ENCODE assay signal across 8 cellular contexts in the genomic region with DNA sequence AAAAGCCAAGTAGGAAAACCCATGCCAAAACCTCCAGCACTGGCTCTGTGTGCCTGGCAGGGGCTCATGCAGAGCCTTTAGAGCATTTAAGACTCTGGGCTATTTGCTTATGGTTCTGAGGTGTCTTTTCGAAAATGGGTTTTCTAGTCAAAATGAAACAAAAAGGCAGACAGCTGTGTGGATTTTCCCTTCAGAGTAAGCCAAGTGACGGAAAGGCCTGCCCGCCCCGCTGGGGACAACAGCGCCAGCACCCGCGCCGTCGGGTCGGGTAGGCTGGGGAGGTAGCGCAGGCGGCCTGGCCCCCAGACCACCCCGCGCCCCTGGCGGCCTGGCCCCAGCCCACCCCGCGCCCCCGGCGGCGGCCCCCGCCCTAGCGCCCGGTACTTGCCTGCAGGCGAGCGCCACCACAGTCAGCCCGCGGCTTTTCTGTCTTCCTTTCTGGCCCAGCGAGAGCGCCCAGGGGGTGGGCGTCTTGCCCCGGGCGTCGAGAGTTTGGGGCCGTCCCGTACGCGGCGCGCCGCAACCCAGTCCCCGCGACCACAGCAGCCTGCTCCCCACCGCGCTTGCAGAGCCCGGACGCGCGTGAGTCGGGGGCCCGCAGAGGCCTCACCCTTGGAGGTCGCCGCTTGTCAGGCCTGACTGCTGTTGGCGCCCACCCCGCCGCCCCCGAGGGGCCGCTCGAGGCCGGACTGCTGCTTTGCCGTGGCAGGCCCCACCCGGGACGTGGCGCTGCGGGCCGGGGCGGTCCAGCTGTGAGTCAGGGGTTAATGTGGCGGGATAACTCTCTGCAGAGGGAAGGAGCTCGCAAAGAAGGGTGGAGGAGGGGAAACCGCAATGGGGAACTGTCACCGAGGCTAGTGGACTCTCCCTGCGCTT. TPM values are rescaled to one million over a fixed set of nuclear protein-coding genes. Genes with fewer than 3 reads are reported as not detected.
DNase-seq lines count a peak whose midpoint lies in the region; ATAC-seq lines count a peak whose summit lies in the region.

A gene with protein sequence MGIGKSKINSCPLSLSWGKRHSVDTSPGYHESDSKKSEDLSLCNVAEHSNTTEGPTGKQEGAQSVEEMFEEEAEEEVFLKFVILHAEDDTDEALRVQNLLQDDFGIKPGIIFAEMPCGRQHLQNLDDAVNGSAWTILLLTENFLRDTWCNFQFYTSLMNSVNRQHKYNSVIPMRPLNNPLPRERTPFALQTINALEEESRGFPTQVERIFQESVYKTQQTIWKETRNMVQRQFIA (minus strand): TSS at position 771 of the 876 bp plus-strand sequence. CDS start 21,223 bp downstream, outside the sequence.

- peak within 1 kb of the TSS; percentile 88 for H3K4me2 ChIP-seq in skeletal muscle satellite cell (ENCODE audit: low read length)

- H3K36me3 ChIP-seq in CD4-positive, CD25-positive, alpha-beta regulatory T cell (ENCODE audit: control insufficient read depth, insufficient read depth, low read length), result no peaks in the 10 kb centered on the region
- no peaks in the 10 kb centered on the region for H3K36me3 ChIP-seq in iPS-15b (ENCODE audit: control insufficient read depth, insufficient read depth, low read length)
- H3K36me3 ChIP-seq in skeletal muscle satellite cell (ENCODE audit: insufficient read depth, low read length), result peaks cover 9% of the 10 kb centered on the region

- peaks cover 18 to 37% (median 27%) of the 10 kb centered on the region in 4 donors for H3K4me1 Mint-ChIP-seq in CD4-positive, CD25-positive, alpha-beta regulatory T cell

- H3K9me3 Mint-ChIP-seq in CD4-positive, CD25-positive, alpha-beta regulatory T cell, result peaks cover 0 to 2% (median 0%) of the 10 kb centered on the region in 7 donors

- no peaks in the 10 kb centered on the region for H3K27me3 Mint-ChIP-seq in CD4-positive, CD25-positive, alpha-beta regulatory T cell

- peak within 1 kb of the TSS; percentile 2 for H3K27ac ChIP-seq in CD4-positive, CD25-positive, alpha-beta regulatory T cell (ENCODE audit: insufficient read depth, low read length, poor library complexity, severe bottlenecking)

- peak; percentile 48 to 65 (median 53) for DNase-seq in CD4-positive, CD25-positive, alpha-beta regulatory T cell
- DNase-seq in T-helper 2 cell (peak; percentile 25 to 78 (median 32)), astrocyte of the hippocampus (ENCODE audit: low read depth, low spot score) (peak; percentile 76), NCI-H524 (lab: John Stamatoyannopoulos, UW) (no peak)

- H3K4me3 Mint-ChIP-seq in CD4-positive, CD25-positive, alpha-beta regulatory T cell, result peak within 1 kb of the TSS; percentile 59 to 93 (median 84)

- H3K27me3 ChIP-seq in CD4-positive, CD25-positive, alpha-beta regulatory T cell (ENCODE audit: control insufficient read depth, insufficient read depth, low read length), result no peaks in the 10 kb centered on the region
- H3K27me3 ChIP-seq in iPS-15b (ENCODE audit: control insufficient read depth, insufficient read depth, low read length) (no peaks in the 10 kb centered on the region), skeletal muscle satellite cell (ENCODE audit: control insufficient read depth, insufficient read depth, low read length) (no peaks in the 10 kb centered on the region)

- H3K27ac Mint-ChIP-seq in CD4-positive, CD25-positive, alpha-beta regulatory T cell, result peak within 1 kb of the TSS; percentile 75 to 89 (median 84)

- H3K4me1 ChIP-seq in CD4-positive, CD25-positive, alpha-beta regulatory T cell (ENCODE audit: control insufficient read depth, insufficient read depth, low read length, poor library complexity, severe bottlenecking), result peaks cover 13% of the 10 kb centered on the region
- H3K4me1 ChIP-seq in iPS-15b (ENCODE audit: control insufficient read depth, insufficient read depth, low read length) (peaks cover 10% of the 10 kb centered on the region), skeletal muscle satellite cell (ENCODE audit: control insufficient read depth, insufficient read depth, low read length) (peaks cover 33% of the 10 kb centered on the region)

- peak within 1 kb of the TSS; percentile 85 for H3K4me3 ChIP-seq in CD4-positive, CD25-positive, alpha-beta regulatory T cell (ENCODE audit: low read depth, low read length)
- H3K4me3 ChIP-seq in iPS-15b (ENCODE audit: low read depth, low read length), result peak within 1 kb of the TSS; percentile 56
- H3K4me3 ChIP-seq in skeletal muscle satellite cell (ENCODE audit: low read length), result peak within 1 kb of the TSS; percentile 78

- ATAC-seq in CD4-positive, CD25-positive, alpha-beta regulatory T cell (ENCODE audit: low read depth in 2 of 2), result peak; percentile 69 to 72
- ATAC-seq in GM19324 (IDR thresholded peaks at IDR 0.05; ENCODE audit: low FRiP score, unreplicated experiment), result peak; percentile 86
- ATAC-seq in HG03432 (IDR thresholded peaks at IDR 0.05; ENCODE audit: unreplicated experiment), result peak; percentile 80

- no peaks in the 10 kb centered on the region for H3K9me3 ChIP-seq in CD4-positive, CD25-positive, alpha-beta regulatory T cell (ENCODE audit: control insufficient read depth in 2 of 2, low read length in 2 of 2)
- H3K9me3 ChIP-seq in iPS-15b (ENCODE audit: control insufficient read depth, insufficient read depth, low read length) (no peaks in the 10 kb centered on the region), skeletal muscle satellite cell (replicated peaks; ENCODE audit: low read length) (no peaks in the 10 kb centered on the region)

- H3K9ac ChIP-seq in iPS-15b (ENCODE audit: low read depth, low read length) (peak within 1 kb of the TSS; percentile 39), skeletal muscle satellite cell (ENCODE audit: low read depth, low read length) (peak within 1 kb of the TSS; percentile 94)

- peaks cover 11% of the 10 kb centered on the region for H3K36me3 Mint-ChIP-seq in CD4-positive, CD25-positive, alpha-beta regulatory T cell

RNA-seq across cellular contexts. Expression of the gene that starts here (rescaled TPM):
- total RNA-seq in CD4-positive, CD25-positive, alpha-beta regulatory T cell, result 0.67 TPM
- polyA plus RNA-seq in CD4-positive, CD25-positive, alpha-beta regulatory T cell, result under 1 TPM in 2 of 4 donors, not detected in 2; 0.25 to 0.29 TPM
- total RNA-seq in skeletal muscle satellite cell (2012; rRNA removed), result 4.8 and 7.4 TPM in 2 replicates

Comparison
In these comparisons a context has a peak if more than half of its experiments do, and no peak if none do; other contexts are left out.
1. Peak in DNase-seq, ATAC-seq, H3K4me3 ChIP-seq and H3K27ac ChIP-seq in CD4-positive, CD25-positive, alpha-beta regulatory T cell; RNA of the gene not detected or under 1 TPM.
2. DNase-seq: peak in T-helper 2 cell (5 of 5) and astrocyte of the hippocampus (single experiment); none in NCI-H524 (0 of 2).
3. Peak in every context shown above with its lines, with median percentiles within 50 percentile points of each other: ATAC-seq and H3K4me3 ChIP-seq.